In genomic region chr13:65582160-65582559, GRCh38 we compare ENCODE assay signal across 19 cellular contexts.
DNase-seq lines count a peak whose midpoint lies in the region; ATAC-seq and TF ChIP-seq lines count a peak whose summit lies in the region.
"Had no signal": no experiment of that assay in that cellular context is flagged by ENCODE, and none has a peak within 500 bp of the region (broad histone marks: within the 10 kb centered on the region; RNA-seq: fewer than 3 reads in every experiment).

No MANE protein-coding gene starts in this region.

- H3K9me3 ChIP-seq in HUES6 (ENCODE audit: control insufficient read depth, insufficient read depth, low read depth, low read length) (no peaks in the 10 kb centered on the region), endodermal cell (ENCODE audit: control insufficient read depth, low read length) (peaks cover 13% of the 10 kb centered on the region), neural progenitor cell (ENCODE audit: low read depth) (no peaks in the 10 kb centered on the region), prostate gland (no peaks in the 10 kb centered on the region)
- H3K9me3 ChIP-seq: A549, BE2C, MG63, SJCRH30 had no signal

- H3K4me3 ChIP-seq in GM23338 = no peak overlapping the region
- H3K4me3 ChIP-seq in HUES6 (ENCODE audit: low read depth, low read length) = peak overlapping the region; percentile 10; the same call in 1 of the 2 replicates
- H3K4me3 ChIP-seq in endodermal cell (ENCODE audit: low read length) = no peak overlapping the region
- no peak overlapping the region for H3K4me3 ChIP-seq in neural progenitor cell
- no peak overlapping the region for H3K4me3 ChIP-seq in prostate gland
- H3K4me3 ChIP-seq: A549, MG63, SJCRH30 had no signal

- no peaks in the 10 kb centered on the region for H3K9me2 ChIP-seq in GM23338 (ENCODE audit: insufficient read depth)

- H3K27ac Mint-ChIP-seq in GM23338 = no peak overlapping the region
- no peak overlapping the region for H3K27ac Mint-ChIP-seq in endodermal cell
- H3K27ac Mint-ChIP-seq in neural progenitor cell = no peak overlapping the region

- H3F3A ChIP-seq in GM23338 (replicated peaks; ENCODE audit: low read depth) (no peaks in the 10 kb centered on the region), neural progenitor cell (ENCODE audit: low read depth) (no peaks in the 10 kb centered on the region)

- H3K36me3 ChIP-seq in GM23338 (ENCODE audit: insufficient read depth) (no peaks in the 10 kb centered on the region), HUES6 (ENCODE audit: control insufficient read depth, insufficient read depth, low read length) (no peaks in the 10 kb centered on the region), endodermal cell (ENCODE audit: control insufficient read depth, insufficient read depth, low read length) (no peaks in the 10 kb centered on the region), neural progenitor cell (no peaks in the 10 kb centered on the region), prostate gland (no peaks in the 10 kb centered on the region)
- H3K36me3 ChIP-seq: BE2C, MG63, SJCRH30 had no signal

- intact Hi-C loops in prostate gland (cut with DNase I) = no loop called here

- no peaks in the 10 kb centered on the region for H3K36me3 Mint-ChIP-seq in GM23338 (ENCODE audit: low read depth)
- H3K36me3 Mint-ChIP-seq in endodermal cell (ENCODE audit: low read depth) = peaks cover 4% of the 10 kb centered on the region
- H3K36me3 Mint-ChIP-seq in neural progenitor cell = no peaks in the 10 kb centered on the region

- no peak for TF ChIP-seq CTCF in GM23338 (conservative IDR thresholded peaks at IDR 0.05; ENCODE audit: low read depth in 2 of 2)
- no peak for TF ChIP-seq CTCF in endodermal cell (conservative IDR thresholded peaks at IDR 0.05)
- no peak for TF ChIP-seq CTCF in neural progenitor cell (IDR thresholded peaks at IDR 0.05)
- TF ChIP-seq CTCF in prostate gland (IDR thresholded peaks at IDR 0.05) = no peak

- H2AFZ ChIP-seq in GM23338 (peak overlapping the region; percentile 23; the same call in 1 of the 2 replicates), neural progenitor cell (replicated peaks) (peak overlapping the region; percentile 61)

- H3K27ac ChIP-seq in GM23338 (ENCODE audit: low read depth) (no peak overlapping the region), HUES6 (ENCODE audit: low read depth, low read length) (no peak overlapping the region), endodermal cell (ENCODE audit: low read depth, low read length) (peak overlapping the region; percentile 12), neural progenitor cell (no peak overlapping the region), prostate gland (no peak overlapping the region)
- H3K27ac ChIP-seq: A549, SJCRH30 had no signal

- peaks cover 20% of the 10 kb centered on the region for H3K4me1 Mint-ChIP-seq in GM23338
- peaks cover 22% of the 10 kb centered on the region for H3K4me1 Mint-ChIP-seq in endodermal cell
- H3K4me1 Mint-ChIP-seq in neural progenitor cell = no peaks in the 10 kb centered on the region

- H3K9me3 Mint-ChIP-seq in GM23338 (peaks cover 8% of the 10 kb centered on the region; the same call in 1 of the 3 replicates), endodermal cell (peaks cover 15% of the 10 kb centered on the region), neural progenitor cell (peaks cover 3% of the 10 kb centered on the region)

- peak; percentile 69 for ATAC-seq in GM23338
- ATAC-seq: A549 had no signal

- H3K27me3 Mint-ChIP-seq in GM23338 (ENCODE audit: insufficient read depth, low read depth, poor library complexity) = peaks cover 2% of the 10 kb centered on the region
- peaks cover 20% of the 10 kb centered on the region for H3K27me3 Mint-ChIP-seq in endodermal cell (ENCODE audit: insufficient read depth)
- H3K27me3 Mint-ChIP-seq in neural progenitor cell (ENCODE audit: insufficient read depth, low read depth) = peaks cover 2% of the 10 kb centered on the region

- no peak for TF ChIP-seq POLR2A in prostate gland (IDR thresholded peaks at IDR 0.05)

- H3K4me3 Mint-ChIP-seq in GM23338 (no peak overlapping the region), endodermal cell (no peak overlapping the region), neural progenitor cell (no peak overlapping the region)

- peak overlapping the region; percentile 0; the same call in 1 of the 2 replicates for H3K4me2 ChIP-seq in GM23338
- H3K4me2 ChIP-seq in neural progenitor cell = no peak overlapping the region
- H3K4me2 ChIP-seq: A549 had no signal

- peaks cover 11% of the 10 kb centered on the region; the same call in 1 of the 2 replicates for H3K27me3 ChIP-seq in GM23338 (ENCODE audit: insufficient read depth)
- H3K27me3 ChIP-seq in HUES6 (ENCODE audit: control insufficient read depth, insufficient read depth, low read length) = peaks cover 27% of the 10 kb centered on the region
- H3K27me3 ChIP-seq in endodermal cell (ENCODE audit: control insufficient read depth, insufficient read depth, low read length, poor library complexity, severe bottlenecking) = no peaks in the 10 kb centered on the region
- H3K27me3 ChIP-seq in neural progenitor cell = no peaks in the 10 kb centered on the region
- no peaks in the 10 kb centered on the region for H3K27me3 ChIP-seq in prostate gland (replicated peaks; ENCODE audit: insufficient read depth)
- H3K27me3 ChIP-seq: BE2C, MG63, SJCRH30 had no signal

- H3K4me1 ChIP-seq in GM23338 (ENCODE audit: insufficient read depth) (peaks cover 8% of the 10 kb centered on the region), HUES6 (ENCODE audit: control insufficient read depth, insufficient read depth, low read length) (peaks cover 26% of the 10 kb centered on the region), endodermal cell (ENCODE audit: control insufficient read depth, insufficient read depth, low read length) (peaks cover 8% of the 10 kb centered on the region), neural progenitor cell (no peaks in the 10 kb centered on the region), prostate gland (replicated peaks) (no peaks in the 10 kb centered on the region)
- H3K4me1 ChIP-seq: A549, SJCRH30 had no signal

- DNase-seq in GM23338 (ENCODE audit: low spot score) = peak; percentile 4
- DNase-seq in endodermal cell = peak; percentile 58
- no peak for DNase-seq in neural progenitor cell (ENCODE audit: low spot score)
- DNase-seq in activated CD4-positive, alpha-beta T cell treated with anti-CD3 and anti-CD28 coated beads for 48 hours = no peak
- DNase-seq in prostate gland (ENCODE audit: low spot score) = no peak
- DNase-seq in HCEC 1CT = no peak
- DNase-seq: BE2C, DMS79, Kasumi-1, MG63, NCI-H1417 treated with DMSO at 0.1 percent for 48 hours, NCI-H1930, NCI-H510A, NCI-H748 treated with DMSO at 0.1 percent for 48 hours, OCI-M1, SJCRH30, T-helper 1 cell had no signal

- peak overlapping the region; percentile 46 for H3K9ac ChIP-seq in HUES6 (ENCODE audit: low read length)
- H3K9ac ChIP-seq in endodermal cell (ENCODE audit: extremely low read depth, low read length, poor library complexity, severe bottlenecking) = no peak overlapping the region
- no peak overlapping the region for H3K9ac ChIP-seq in neural progenitor cell

- H3K79me2 ChIP-seq in GM23338 (replicated peaks; ENCODE audit: insufficient read depth) (no peaks in the 10 kb centered on the region), neural progenitor cell (ENCODE audit: low read depth) (no peaks in the 10 kb centered on the region)

- H4K20me1 ChIP-seq in GM23338 (replicated peaks; ENCODE audit: insufficient read depth) = no peaks in the 10 kb centered on the region
- H4K20me1 ChIP-seq in neural progenitor cell (ENCODE audit: low read depth) = no peaks in the 10 kb centered on the region

Comparison
In these comparisons a context has a peak if more than half of its experiments do, and no peak if none do; other contexts are left out.
1. DNase-seq: peak in GM23338 (single experiment) and endodermal cell (single experiment); none in neural progenitor cell (single experiment), activated CD4-positive, alpha-beta T cell treated with anti-CD3 and anti-CD28 coated beads for 48 hours (single experiment), prostate gland (single experiment) and HCEC 1CT (single experiment).